Comparison of ENCODE assay signal across 16 cellular contexts in genomic region chrX:149198980-149199732, GRCh38.
DNase-seq lines count a peak whose midpoint lies in the region; ATAC-seq and TF ChIP-seq lines count a peak whose summit lies in the region.
"Had no signal": no experiment of that assay in that cellular context is flagged by ENCODE, and none has a peak within 500 bp of the region (broad histone marks: within the 10 kb centered on the region; RNA-seq: fewer than 3 reads in every experiment).

No MANE protein-coding gene starts in this region.

- no peaks in the 10 kb centered on the region for H3K36me3 Mint-ChIP-seq in activated naive CD8-positive, alpha-beta T cell
- H3K36me3 Mint-ChIP-seq in CD8-positive, alpha-beta memory T cell = no peaks in the 10 kb centered on the region
- H3K36me3 Mint-ChIP-seq: mesothelial cell of epicardium had no signal

- H3K27me3 ChIP-seq in prostate gland (replicated peaks; ENCODE audit: insufficient read depth) = no peaks in the 10 kb centered on the region
- H3K27me3 ChIP-seq in CD8-positive, alpha-beta memory T cell (ENCODE audit: insufficient read depth, low read length, poor library complexity, severe bottlenecking) = no peaks in the 10 kb centered on the region
- H3K27me3 ChIP-seq: adrenal gland had no signal

- no peak overlapping the region for H3K4me3 Mint-ChIP-seq in activated naive CD8-positive, alpha-beta T cell
- H3K4me3 Mint-ChIP-seq in CD8-positive, alpha-beta memory T cell = no peak overlapping the region
- H3K4me3 Mint-ChIP-seq: activated B cell treated with CpG ODN at 0.5 μM for 24 hours, mesothelial cell of epicardium had no signal

- H3K4me1 ChIP-seq in prostate gland (replicated peaks) = no peaks in the 10 kb centered on the region
- no peaks in the 10 kb centered on the region for H3K4me1 ChIP-seq in CD8-positive, alpha-beta memory T cell (ENCODE audit: insufficient read depth, low read length)
- H3K4me1 ChIP-seq: adrenal gland had no signal

- DNase-seq in activated CD4-positive, CD25-positive, alpha-beta regulatory T cell treated with anti-CD3 and anti-CD28 coated beads, Interleukin-2, amount 50 U/mL, for 72 hours = no peak
- DNase-seq in prostate gland (ENCODE audit: low spot score) (no peak), SKM-1 (lab: John Stamatoyannopoulos, UW; ENCODE audit: unreplicated experiment) (no peak)
- DNase-seq in CD8-positive, alpha-beta memory T cell = no peak
- DNase-seq: 8988T, activated B cell treated with CpG ODN at 0.5 μM for 24 hours, adrenal gland, NCI-H1417 treated with DMSO at 0.1 percent for 48 hours, NCI-H526 treated with DMSO at 0.1 percent for 48 hours, SIG-M5 had no signal

- peak overlapping the region; percentile 41 for H3K27ac Mint-ChIP-seq in activated naive CD8-positive, alpha-beta T cell
- H3K27ac Mint-ChIP-seq in CD8-positive, alpha-beta memory T cell = no peak overlapping the region
- H3K27ac Mint-ChIP-seq: activated B cell treated with CpG ODN at 0.5 μM for 24 hours, mesothelial cell of epicardium had no signal

- intact Hi-C loops in prostate gland (cut with DNase I) = no loop called here

- H3K9me3 Mint-ChIP-seq in activated naive CD8-positive, alpha-beta T cell (ENCODE audit: low read depth) = no peaks in the 10 kb centered on the region
- peaks cover 0 to 6% (median 0%) of the 10 kb centered on the region in 5 donors for H3K9me3 Mint-ChIP-seq in CD8-positive, alpha-beta memory T cell
- H3K9me3 Mint-ChIP-seq: activated B cell treated with CpG ODN at 0.5 μM for 24 hours had no signal

- no peaks in the 10 kb centered on the region for H3K9me3 ChIP-seq in prostate gland
- no peaks in the 10 kb centered on the region for H3K9me3 ChIP-seq in CD8-positive, alpha-beta memory T cell (ENCODE audit: low read length)
- H3K9me3 ChIP-seq: adrenal gland had no signal

- H3K27me3 Mint-ChIP-seq in activated naive CD8-positive, alpha-beta T cell = peaks cover under 1% of the 10 kb centered on the region
- H3K27me3 Mint-ChIP-seq in CD8-positive, alpha-beta memory T cell = peaks cover 0 to 3% of the 10 kb centered on the region in 2 donors
- H3K27me3 Mint-ChIP-seq: activated B cell treated with CpG ODN at 0.5 μM for 24 hours had no signal

- peaks cover 5% of the 10 kb centered on the region for H3K4me1 Mint-ChIP-seq in activated naive CD8-positive, alpha-beta T cell (ENCODE audit: low read depth)
- H3K4me1 Mint-ChIP-seq in CD8-positive, alpha-beta memory T cell = no peaks in the 10 kb centered on the region
- H3K4me1 Mint-ChIP-seq: activated B cell treated with CpG ODN at 0.5 μM for 24 hours, mesothelial cell of epicardium had no signal

- CTCF ChIA-PET in CD8-positive, alpha-beta memory T cell (lab: Charles Lee) = no interaction called here

- peak; percentile 13 to 17 for ATAC-seq in activated CD4-positive, CD25-positive, alpha-beta regulatory T cell treated with anti-CD3 and anti-CD28 coated beads, Interleukin-2, amount 50 U/mL, for 24 hours
- ATAC-seq in GM19351 (IDR thresholded peaks at IDR 0.05; ENCODE audit: unreplicated experiment) (peak; percentile 70), HG02885 (IDR thresholded peaks at IDR 0.05; ENCODE audit: poor library complexity, unreplicated experiment) (peak; percentile 71)

- no peaks in the 10 kb centered on the region for H3K36me3 ChIP-seq in prostate gland
- H3K36me3 ChIP-seq in CD8-positive, alpha-beta memory T cell (ENCODE audit: insufficient read depth, low read length) = no peaks in the 10 kb centered on the region
- H3K36me3 ChIP-seq: adrenal gland had no signal

- no peak overlapping the region for H3K4me3 ChIP-seq in prostate gland
- no peak overlapping the region for H3K4me3 ChIP-seq in CD8-positive, alpha-beta memory T cell (ENCODE audit: low read length)
- H3K4me3 ChIP-seq: adrenal gland, coronary artery had no signal

- POLR2A ChIA-PET in CD8-positive, alpha-beta memory T cell (lab: Charles Lee) = no interaction called here

- no peak for TF ChIP-seq CTCF in prostate gland (IDR thresholded peaks at IDR 0.05)

- 88% methylated on average over 11 of the region's 11 CpGs for WGBS in prostate gland

- H3K27ac ChIP-seq in prostate gland = no peak overlapping the region
- H3K27ac ChIP-seq in CD8-positive, alpha-beta memory T cell (ENCODE audit: low read depth, low read length) = no peak overlapping the region
- H3K27ac ChIP-seq: adrenal gland, coronary artery had no signal

- TF ChIP-seq POLR2A in prostate gland (IDR thresholded peaks at IDR 0.05) = no peak

Comparison
In these comparisons a context has a peak if more than half of its experiments do, and no peak if none do; other contexts are left out.
1. ATAC-seq: peak in every context shown above with its lines; median percentile 71 in HG02885; 70 in GM19351; 15 in activated CD4-positive, CD25-positive, alpha-beta regulatory T cell treated with anti-CD3 and anti-CD28 coated beads, Interleukin-2, amount 50 U/mL, for 24 hours.